ENCODE assay signal across 11 cellular contexts in the genomic region with DNA sequence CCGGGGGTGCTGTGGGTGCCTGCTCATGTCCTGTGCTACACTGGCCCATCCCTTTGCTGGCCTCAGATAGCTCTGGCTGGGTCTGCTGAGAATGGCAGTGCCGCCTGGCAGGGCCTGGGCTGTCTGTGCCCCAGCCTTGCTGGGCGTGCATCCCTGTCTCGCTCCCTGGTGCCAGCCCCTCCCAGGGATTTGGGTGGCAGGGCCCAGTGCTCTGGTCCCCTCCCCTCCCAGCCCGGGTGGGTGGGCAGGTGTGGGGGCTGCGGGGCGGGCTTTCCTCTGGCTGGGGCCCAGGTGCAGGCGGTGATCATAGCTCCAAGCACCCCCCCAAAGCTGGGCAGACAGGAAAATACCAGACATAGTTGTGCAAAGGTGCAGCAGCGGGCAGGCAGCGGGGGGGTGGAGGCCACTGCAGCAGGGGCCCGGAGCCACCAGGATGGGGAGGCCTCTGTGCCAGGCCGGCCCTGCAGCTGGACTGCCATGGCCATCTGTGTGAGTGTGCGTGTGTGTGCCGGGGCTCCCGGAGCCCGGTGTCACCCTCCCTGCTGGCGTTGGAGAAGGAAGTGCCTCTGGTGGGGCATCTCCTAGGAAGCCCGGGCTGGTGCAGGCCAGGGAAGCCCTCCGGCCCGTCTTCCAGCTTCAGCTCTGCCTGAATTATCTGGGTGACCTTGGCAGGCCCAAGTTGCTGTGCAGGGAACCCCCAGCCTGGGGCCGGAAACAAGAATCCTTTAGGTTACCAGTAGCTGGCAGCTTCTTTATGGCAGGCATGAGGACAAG. TPM values are rescaled to one million over a fixed set of nuclear protein-coding genes. Genes with fewer than 3 reads are reported as not detected.
DNase-seq lines count a peak whose midpoint lies in the region; TF ChIP-seq lines count a peak whose summit lies in the region.
"Had no signal": no experiment of that assay in that cellular context is flagged by ENCODE, and none has a peak within 500 bp of the region (broad histone marks: within the 10 kb centered on the region; RNA-seq: fewer than 3 reads in every experiment).

No MANE protein-coding gene starts in this region.

- no peak for TF ChIP-seq CTCF in breast epithelium (IDR thresholded peaks at IDR 0.05)

- intact Hi-C loops in breast epithelium (cut with DNase I; ENCODE audit: low total_unique reads), result loop anchor here (10.0 kb wide), 1 partner anchor 48 kb away; a partner anchor contains a TSS

- H3K4me1 ChIP-seq in BLaER1, result peaks cover 96% of the 10 kb centered on the region
- peaks cover 19 to 43% of the 10 kb centered on the region in 2 donors for H3K4me1 ChIP-seq in breast epithelium
- H3K4me1 ChIP-seq in skeletal muscle satellite cell (ENCODE audit: control insufficient read depth, insufficient read depth, low read length), result peaks cover 51% of the 10 kb centered on the region

- TF ChIP-seq POLR2A in breast epithelium (IDR thresholded peaks at IDR 0.05), result no peak

- H3K36me3 ChIP-seq in BLaER1 (no peaks in the 10 kb centered on the region), breast epithelium (no peaks in the 10 kb centered on the region), skeletal muscle satellite cell (ENCODE audit: insufficient read depth, low read length) (no peaks in the 10 kb centered on the region)

- H4K20me1 ChIP-seq in BLaER1, result peaks cover 75% of the 10 kb centered on the region

- DNase-seq in breast epithelium (ENCODE audit: low spot score in 2 of 2) (peak in 1 of 2 donors; percentile 66), iPS-NIHi11 (ENCODE audit: low spot score) (peak; percentile 52), NOMO-1 (lab: John Stamatoyannopoulos, UW; ENCODE audit: unreplicated experiment in 2 of 2) (no peak), NCI-H1105 (lab: John Stamatoyannopoulos, UW) (no peak), HK-2 (ENCODE audit: unreplicated experiment) (no peak)
- DNase-seq in NK-92 treated with Interleukin-12 subunit alpha and Interleukin-12 subunit beta, amount 100 ng/mL, for 24 hours (lab: John Stamatoyannopoulos, UW), result no peak
- DNase-seq: activated CD8-positive, alpha-beta T cell treated with anti-CD3 and anti-CD28 coated beads for 36 hours; NCI-H2227 treated with DMSO at 0.1 percent for 48 hours had no signal

- H3K9ac ChIP-seq in BLaER1 (peak overlapping the region; percentile 61; the same call in 1 of the 2 replicates), skeletal muscle satellite cell (ENCODE audit: low read depth, low read length) (no peak overlapping the region)

- peak overlapping the region; percentile 100 for H3K4me2 ChIP-seq in BLaER1
- H3K4me2 ChIP-seq in skeletal muscle satellite cell (ENCODE audit: low read length), result peak overlapping the region; percentile 30

- H3K27me3 ChIP-seq in BLaER1, result no peaks in the 10 kb centered on the region
- H3K27me3 ChIP-seq in breast epithelium, result no peaks in the 10 kb centered on the region
- H3K27me3 ChIP-seq in skeletal muscle satellite cell (ENCODE audit: control insufficient read depth, insufficient read depth, low read length), result no peaks in the 10 kb centered on the region

- H3K9me3 ChIP-seq in BLaER1 (no peaks in the 10 kb centered on the region), breast epithelium (no peaks in the 10 kb centered on the region), skeletal muscle satellite cell (replicated peaks; ENCODE audit: low read length) (no peaks in the 10 kb centered on the region)

- H3K27ac ChIP-seq in BLaER1, result peak overlapping the region; percentile 70
- peak overlapping the region; percentile 88 to 97 for H3K27ac ChIP-seq in breast epithelium

- H3K4me3 ChIP-seq in BLaER1 (no peak overlapping the region), breast epithelium (peak overlapping the region in 1 of 3 donors; percentile 46), skeletal muscle satellite cell (ENCODE audit: low read length) (no peak overlapping the region)

RNA-seq across cellular contexts. Expression of a gene that starts 7.4 kb away (rescaled TPM):
- total RNA-seq in breast epithelium, result 1 to 10 TPM in 2 of 3 donors, under 1 TPM in 1; 0.96 to 3.9 (median 1.5) TPM
- total RNA-seq in skeletal muscle satellite cell (2012; rRNA removed), result 1.5 and 2.0 TPM in 2 replicates
- total RNA-seq: B cell had no signal

RNA-seq across cellular contexts. Expression of a gene that starts 27.9 kb away (rescaled TPM):
- total RNA-seq in breast epithelium, result 10 to 100 TPM; 24.9 to 52.4 (median 49.9) TPM
- total RNA-seq in skeletal muscle satellite cell (2012; rRNA removed), result 37.8 and 62.3 TPM in 2 replicates

RNA-seq across cellular contexts. Expression of a gene that starts 48.4 kb away (rescaled TPM):
- total RNA-seq in breast epithelium, result 10 to 100 TPM; 14.8 to 28.5 (median 16.1) TPM
- 137 and 165 TPM in 2 replicates for total RNA-seq in skeletal muscle satellite cell (2012; rRNA removed)
- total RNA-seq: activated CD8-positive, alpha-beta T cell treated with anti-CD3 and anti-CD28 coated beads for 36 hours had no signal

RNA-seq across cellular contexts. Expression of a gene that starts 50.4 kb away (rescaled TPM):
- 1 to 10 TPM; 4.6 to 7.2 (median 6.2) TPM for total RNA-seq in breast epithelium
- total RNA-seq in skeletal muscle satellite cell (2012; rRNA removed), result 10.1 and 12.5 TPM in 2 replicates
